Comparison of ENCODE assay signal across 15 cellular contexts in genomic region chr14:50340945-50341344, GRCh38. TPM values are rescaled to one million over a fixed set of nuclear protein-coding genes. Genes with fewer than 3 reads are reported as not detected.
DNase-seq lines count a peak whose midpoint lies in the region; ATAC-seq and TF ChIP-seq lines count a peak whose summit lies in the region.
"Had no signal": no experiment of that assay in that cellular context is flagged by ENCODE, and none has a peak within 500 bp of the region (broad histone marks: within the 10 kb centered on the region; RNA-seq: fewer than 3 reads in every experiment).

No MANE protein-coding gene starts in this region.

- no peak overlapping the region for H3K4me3 ChIP-seq in Karpas-422 (ENCODE audit: low read length)
- no peak overlapping the region for H3K4me3 ChIP-seq in astrocyte of the spinal cord (ENCODE audit: low read depth, low read length)
- no peak overlapping the region for H3K4me3 ChIP-seq in osteoblast (ENCODE audit: insufficient read depth, low read length)
- H3K4me3 ChIP-seq in aorta (ENCODE audit: low read length in 2 of 2): no peak overlapping the region
- H3K4me3 ChIP-seq: stomach had no signal

- H4K20me1 ChIP-seq in Karpas-422 (ENCODE audit: insufficient read depth, low read depth, low read length) (no peaks in the 10 kb centered on the region), osteoblast (ENCODE audit: insufficient read depth, low read length) (no peaks in the 10 kb centered on the region)

- H3K4me1 Mint-ChIP-seq in activated T-cell treated with anti-CD3 and anti-CD28 coated beads, Interleukin-2, amount 50 U/mL, for 24 hours (ENCODE audit: low read depth): peaks cover 36% of the 10 kb centered on the region

- DNase-seq in ELF-1 (ENCODE audit: low read depth, low spot score) (peak; percentile 18), Karpas-422 (peak; percentile 65), astrocyte of the spinal cord (ENCODE audit: low read depth, low spot score) (no peak), osteoblast (ENCODE audit: insufficient read length, low spot score, missing footprints) (no peak), aorta (no peak)
- no peak for DNase-seq in activated T-cell treated with anti-CD3 and anti-CD28 coated beads, Interleukin-2, amount 50 U/mL, for 24 hours
- DNase-seq: activated CD4-positive, CD25-positive, alpha-beta regulatory T cell; activated CD8-positive, alpha-beta memory T cell treated with anti-CD3 and anti-CD28 coated beads, Interleukin-2, amount 50 U/mL, for 4 hours; CD8-positive, alpha-beta T cell; natural killer cell; NCI-H2029 treated with DMSO at 0.1 percent for 48 hours; stomach had no signal

- no peak overlapping the region for H3K4me2 ChIP-seq in Karpas-422 (ENCODE audit: low read depth, low read length, poor library complexity, severe bottlenecking)
- H3K4me2 ChIP-seq in osteoblast (ENCODE audit: insufficient read depth, low read length): no peak overlapping the region

- peaks cover 11% of the 10 kb centered on the region for H3K36me3 Mint-ChIP-seq in activated T-cell treated with anti-CD3 and anti-CD28 coated beads, Interleukin-2, amount 50 U/mL, for 24 hours (ENCODE audit: low read depth)
- H3K36me3 Mint-ChIP-seq: natural killer cell had no signal

- H3K4me1 ChIP-seq in Karpas-422 (ENCODE audit: low read length): peaks cover 33% of the 10 kb centered on the region
- H3K4me1 ChIP-seq in osteoblast (ENCODE audit: insufficient read depth, low read length): peaks cover 41% of the 10 kb centered on the region
- no peaks in the 10 kb centered on the region for H3K4me1 ChIP-seq in aorta (ENCODE audit: control insufficient read depth in 1 of 2, insufficient read depth in 2 of 2, low read length in 2 of 2)

- no peaks in the 10 kb centered on the region for H3K27me3 Mint-ChIP-seq in activated T-cell treated with anti-CD3 and anti-CD28 coated beads, Interleukin-2, amount 50 U/mL, for 24 hours
- H3K27me3 Mint-ChIP-seq: activated naive CD8-positive, alpha-beta T cell had no signal

- H3K36me3 ChIP-seq in Karpas-422 (ENCODE audit: insufficient read depth, low read length): no peaks in the 10 kb centered on the region
- H3K36me3 ChIP-seq in osteoblast (ENCODE audit: insufficient read depth, low read length): no peaks in the 10 kb centered on the region
- H3K36me3 ChIP-seq in aorta (ENCODE audit: control insufficient read depth in 1 of 2, insufficient read depth in 2 of 2, low read length in 1 of 2): no peaks in the 10 kb centered on the region

- intact Hi-C loops in aorta (cut with DNase I): no loop called here

- H3K9me2 ChIP-seq in Karpas-422 (replicated peaks; ENCODE audit: insufficient read depth, low read length): no peaks in the 10 kb centered on the region

- no peaks in the 10 kb centered on the region for H3K9me3 ChIP-seq in Karpas-422 (ENCODE audit: low read length)
- H3K9me3 ChIP-seq in osteoblast (ENCODE audit: low read depth, low read length): no peaks in the 10 kb centered on the region
- no peaks in the 10 kb centered on the region for H3K9me3 ChIP-seq in aorta (ENCODE audit: control insufficient read depth, low read length)
- H3K9me3 ChIP-seq: stomach had no signal

- H3K79me2 ChIP-seq in Karpas-422 (ENCODE audit: low read length) (no peaks in the 10 kb centered on the region), osteoblast (ENCODE audit: insufficient read depth, low read length) (no peaks in the 10 kb centered on the region)

- no peak overlapping the region for H3K9ac ChIP-seq in Karpas-422 (ENCODE audit: low read length)

- WGBS in aorta, 2 donors: 83 to 85% methylated on average over 9 of the region's 9 CpGs

- no peaks in the 10 kb centered on the region for H3K9me3 Mint-ChIP-seq in activated T-cell treated with anti-CD3 and anti-CD28 coated beads, Interleukin-2, amount 50 U/mL, for 24 hours
- H3K9me3 Mint-ChIP-seq: CD8-positive, alpha-beta T cell; natural killer cell had no signal

- no peak overlapping the region for H2AFZ ChIP-seq in Karpas-422 (ENCODE audit: low read length)
- H2AFZ ChIP-seq in osteoblast (ENCODE audit: low read length): no peak overlapping the region

- TF ChIP-seq CTCF in astrocyte of the spinal cord (IDR thresholded peaks at IDR 0.05; ENCODE audit: low read depth, low read length): peak; percentile 13
- TF ChIP-seq CTCF in osteoblast (IDR thresholded peaks at IDR 0.05; ENCODE audit: extremely low read depth, low read depth, low read length): peak; percentile 8

- H3K27ac ChIP-seq in Karpas-422 (ENCODE audit: low read length) (no peak overlapping the region), osteoblast (ENCODE audit: low read depth, low read length) (no peak overlapping the region), aorta (ENCODE audit: low read depth in 1 of 2, low read length in 2 of 2) (no peak overlapping the region)

- in situ Hi-C loops in astrocyte of the spinal cord (cut with HindIII; ENCODE audit: low sequenced_read_pairs): no loop called here

- no peaks in the 10 kb centered on the region for H3K27me3 ChIP-seq in Karpas-422 (ENCODE audit: low read length)
- no peaks in the 10 kb centered on the region for H3K27me3 ChIP-seq in osteoblast (ENCODE audit: insufficient read depth, low read length)
- no peaks in the 10 kb centered on the region for H3K27me3 ChIP-seq in aorta (ENCODE audit: control insufficient read depth in 1 of 2, insufficient read depth in 2 of 2, low read length in 1 of 2)
- H3K27me3 ChIP-seq: stomach had no signal

- H3K27ac Mint-ChIP-seq in activated T-cell treated with anti-CD3 and anti-CD28 coated beads, Interleukin-2, amount 50 U/mL, for 24 hours: no peak overlapping the region
- H3K27ac Mint-ChIP-seq: CD8-positive, alpha-beta T cell; natural killer cell had no signal

- no peak for ATAC-seq in GM21619 (IDR thresholded peaks at IDR 0.05; ENCODE audit: unreplicated experiment)
- ATAC-seq in aorta (ENCODE audit: low FRiP score): no peak
- ATAC-seq: CD8-positive, alpha-beta T cell; esophagus mucosa; natural killer cell had no signal

- H3K4me3 Mint-ChIP-seq in activated T-cell treated with anti-CD3 and anti-CD28 coated beads, Interleukin-2, amount 50 U/mL, for 24 hours: no peak overlapping the region
- H3K4me3 Mint-ChIP-seq: activated naive CD8-positive, alpha-beta T cell; CD8-positive, alpha-beta T cell; natural killer cell had no signal

RNA-seq across cellular contexts. Expression of gene DMAC2L, which starts 28.8 kb away (rescaled TPM):
- 31.9 and 38.6 TPM in 2 replicates for total RNA-seq in Karpas-422 (2014; rRNA removed; shearing (Covaris generic); ENCODE audit: low replicate concordance)
- 7.2 and 9.4 TPM in 2 replicates for total RNA-seq in osteoblast
- total RNA-seq in aorta: 10 to 100 TPM; 13.1 to 15.8 TPM
- 10 to 100 TPM in 1 of 2 donors, 1 to 10 TPM in 1; 6.8 to 11.4 TPM for polyA plus RNA-seq in aorta

RNA-seq across cellular contexts. Expression of gene L2HGDH, which starts 28.9 kb away (rescaled TPM):
- total RNA-seq in Karpas-422 (2014; rRNA removed; shearing (Covaris generic); ENCODE audit: low replicate concordance): 32.9 and 42.7 TPM in 2 replicates
- total RNA-seq in osteoblast (3.2 and 3.6 TPM in 2 replicates), aorta (1 to 10 TPM; 2.1 to 2.7 TPM)
- polyA plus RNA-seq in aorta: 1 to 10 TPM; 1.9 to 2.5 TPM

RNA-seq across cellular contexts. Expression of gene CDKL1, which starts 55.7 kb away (rescaled TPM):
- total RNA-seq in Karpas-422 (2014; rRNA removed; shearing (Covaris generic); ENCODE audit: low replicate concordance): 5.9 and 12.4 TPM in 2 replicates
- total RNA-seq in osteoblast: 4.7 and 10.5 TPM in 2 replicates
- 1 to 10 TPM; 8.8 to 9.7 TPM for total RNA-seq in aorta
- 1 to 10 TPM; 1.6 to 2.0 TPM for polyA plus RNA-seq in aorta

Comparison
In these comparisons a context has a peak if more than half of its experiments do, and no peak if none do; other contexts are left out.
1. DNase-seq: peak in ELF-1 (single experiment) and Karpas-422 (single experiment); none in astrocyte of the spinal cord (single experiment), osteoblast (single experiment), activated T-cell treated with anti-CD3 and anti-CD28 coated beads, Interleukin-2, amount 50 U/mL, for 24 hours (single experiment) and aorta (0 of 2).